ENCODE assay signal across 26 cellular contexts in the genomic region with DNA sequence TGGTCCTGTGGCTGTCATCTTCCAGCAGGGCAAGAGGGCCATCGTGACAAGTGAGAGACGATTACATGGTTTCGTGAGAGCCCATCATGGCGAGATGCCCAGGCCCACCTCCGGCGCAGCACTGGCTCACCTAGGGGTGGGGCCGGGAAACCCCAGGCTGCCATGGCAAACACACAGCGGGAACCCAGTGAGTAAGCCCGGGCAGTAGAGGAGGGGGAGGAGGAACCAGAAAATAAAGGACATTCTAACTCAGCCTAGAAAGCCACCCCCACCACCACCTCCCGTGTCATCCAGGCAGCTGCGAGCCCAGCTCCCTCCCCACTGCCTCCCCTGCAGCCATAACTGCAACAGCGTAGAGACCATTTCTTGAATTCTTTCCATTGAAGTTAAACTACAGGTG. TPM values are rescaled to one million over a fixed set of nuclear protein-coding genes. Genes with fewer than 3 reads are reported as not detected.
DNase-seq lines count a peak whose midpoint lies in the region; ATAC-seq, FAIRE-seq and TF ChIP-seq lines count a peak whose summit lies in the region.
"Had no signal": no experiment of that assay in that cellular context is flagged by ENCODE, and none has a peak within 500 bp of the region (broad histone marks: within the 10 kb centered on the region; RNA-seq: fewer than 3 reads in every experiment).

No MANE protein-coding gene starts in this region.

- H3K4ac ChIP-seq in neuronal stem cell (ENCODE audit: low read length): no peak overlapping the region

- no peak overlapping the region for H4K8ac ChIP-seq in neuronal stem cell (ENCODE audit: low read depth, low read length)

- peak overlapping the region; percentile 44 for H3K18ac ChIP-seq in neuronal stem cell (ENCODE audit: low read length)

- no peak overlapping the region for H2BK5ac ChIP-seq in neuronal stem cell (ENCODE audit: low read length)

- CTCF ChIA-PET in HEK293T (lab: Yijun Ruan, JAX): no interaction called here

- TF ChIP-seq CTCF in hepatocyte (IDR thresholded peaks at IDR 0.05; ENCODE audit: poor library complexity) (no peak), mucosa of descending colon (IDR thresholded peaks at IDR 0.05) (no peak)

- no peak for ATAC-seq in mucosa of descending colon
- ATAC-seq: gastrocnemius medialis; natural killer cell treated with Interleukin-12 subunit alpha and Interleukin-12 subunit beta and Interleukin-15 and Interleukin-18, amount 100 ng/mL, for 72 hours had no signal

- H3K14ac ChIP-seq in neuronal stem cell (ENCODE audit: low read length): no peak overlapping the region

- no peak overlapping the region for H2BK12ac ChIP-seq in neuronal stem cell (ENCODE audit: low read length)

- no peaks in the 10 kb centered on the region for H3K9me2 ChIP-seq in hepatocyte (replicated peaks; ENCODE audit: insufficient read depth)

- H3K4me1 ChIP-seq in neuronal stem cell (ENCODE audit: control insufficient read depth in 2 of 2, insufficient read depth in 1 of 2, low read depth in 1 of 2, low read length in 2 of 2): peaks cover 8 to 11% of the 10 kb centered on the region in 2 donors
- peaks cover 33% of the 10 kb centered on the region for H3K4me1 ChIP-seq in hepatocyte (ENCODE audit: insufficient read depth)
- H3K4me1 ChIP-seq in mucosa of descending colon (ENCODE audit: low read depth): peaks cover 7% of the 10 kb centered on the region
- H3K4me1 ChIP-seq: uterus had no signal

- intact Hi-C loops in mucosa of descending colon (cut with DNase I, micrococcal nuclease): no loop called here

- H3K9ac ChIP-seq in neuronal stem cell (ENCODE audit: low read depth, low read length, poor library complexity): no peak overlapping the region

- peak overlapping the region; percentile 29 for H3K23ac ChIP-seq in neuronal stem cell (ENCODE audit: low read depth, low read length, poor library complexity)

- no peaks in the 10 kb centered on the region for H3K27me3 ChIP-seq in neuronal stem cell (ENCODE audit: control insufficient read depth in 3 of 3, insufficient read depth in 3 of 3, low read depth in 1 of 3, low read length in 3 of 3)
- H3K27me3 ChIP-seq in hepatocyte: no peaks in the 10 kb centered on the region
- H3K27me3 ChIP-seq: gastrocnemius medialis, suprapubic skin, uterus had no signal

- H4K20me1 ChIP-seq in hepatocyte (ENCODE audit: insufficient read depth, poor library complexity, severe bottlenecking): no peaks in the 10 kb centered on the region

- H3K4me2 ChIP-seq in neuronal stem cell (ENCODE audit: insufficient read depth, low read length, poor library complexity, severe bottlenecking) (no peak overlapping the region), hepatocyte (no peak overlapping the region)

- H3K9me3 ChIP-seq in neuronal stem cell (replicated peaks in 1 of 2; ENCODE audit: control insufficient read depth in 2 of 2, insufficient read depth in 1 of 2, low read depth in 1 of 2, low read length in 2 of 2) (peaks cover 0 to 12% of the 10 kb centered on the region in 2 donors), hepatocyte (ENCODE audit: low read depth) (no peaks in the 10 kb centered on the region), mucosa of descending colon (no peaks in the 10 kb centered on the region)
- H3K9me3 ChIP-seq: gastrocnemius medialis, suprapubic skin, uterus had no signal

- no peak overlapping the region for H2BK120ac ChIP-seq in neuronal stem cell (ENCODE audit: low read depth, low read length)

- H3K79me2 ChIP-seq in hepatocyte: no peaks in the 10 kb centered on the region

- H2AK5ac ChIP-seq in neuronal stem cell (ENCODE audit: low read depth, low read length): no peak overlapping the region

- H3K36me3 ChIP-seq in neuronal stem cell (replicated peaks in 1 of 2; ENCODE audit: control insufficient read depth in 2 of 2, insufficient read depth in 2 of 2, low read length in 2 of 2) (peaks cover 0 to 4% of the 10 kb centered on the region in 2 donors), hepatocyte (replicated peaks; ENCODE audit: insufficient read depth, low read depth) (no peaks in the 10 kb centered on the region), mucosa of descending colon (ENCODE audit: low read depth) (no peaks in the 10 kb centered on the region)
- H3K36me3 ChIP-seq: suprapubic skin, uterus, WERI-Rb-1 had no signal

- no peaks in the 10 kb centered on the region for H3K79me1 ChIP-seq in neuronal stem cell (ENCODE audit: low read depth, low read length)

- no peak for FAIRE-seq in frontal cortex (lab: Jason Lieb, UNC)

- H2BK15ac ChIP-seq in neuronal stem cell (ENCODE audit: low read length): no peak overlapping the region

- H3K4me3 ChIP-seq in neuronal stem cell (ENCODE audit: low read length in 2 of 2) (no peak overlapping the region), hepatocyte (no peak overlapping the region), mucosa of descending colon (no peak overlapping the region)
- H3K4me3 ChIP-seq: gastrocnemius medialis, SK-N-MC, suprapubic skin, uterus had no signal

- no peak overlapping the region for H4K91ac ChIP-seq in neuronal stem cell (ENCODE audit: low read depth, low read length, poor library complexity)

- WGBS in neuronal stem cell (ENCODE audit: extremely low coverage in 2 of 2, insufficient read length in 2 of 2, insufficient replicate concordance in 1 of 2), 2 donors: no CpG with 5 or more reads among the region's 12 CpGs
- WGBS in hepatocyte (ENCODE audit: low lambda C conversion rate, missing lambda C conversion rate): 86% methylated on average over 12 of the region's 12 CpGs

- POLR2A ChIA-PET in HEK293T (lab: Yijun Ruan, JAX): no interaction called here

- H2AFZ ChIP-seq in neuronal stem cell (ENCODE audit: low read length) (peak overlapping the region; percentile 46), hepatocyte (no peak overlapping the region)

- DNase-seq in Ammon's horn (ENCODE audit: low spot score) (peak; percentile 75), M059J (ENCODE audit: low read depth) (peak; percentile 52), frontal cortex (ENCODE audit: low spot score in 2 of 2) (peak; percentile 51), neuronal stem cell (ENCODE audit: low spot score) (no peak), hepatocyte (ENCODE audit: low spot score) (no peak), NK-92 (lab: John Stamatoyannopoulos, UW; ENCODE audit: unreplicated experiment) (no peak), HEK293T (ENCODE audit: extremely low spot score) (no peak), mucosa of descending colon (no peak)
- DNase-seq: activated CD4-positive, alpha-beta T cell treated with anti-CD3 and anti-CD28 coated beads, Interleukin-2, amount 10 ng/mL, durations not matched to agents 7 days and 5 days; activated naive CD8-positive, alpha-beta T cell treated with anti-CD3 and anti-CD28 coated beads for 36 hours; CD4-positive, CD25-positive, alpha-beta regulatory T cell; DMS153; effector memory CD4-positive, alpha-beta T cell; gastrocnemius medialis; GDM1; Kasumi-1; kidney glomerular epithelial cell; NCI-H1105; NCI-H2081 treated with DMSO at 0.1 percent for 48 hours; NCI-H510A; uterus; WERI-Rb-1 had no signal

- no peak overlapping the region for H3K27ac ChIP-seq in neuronal stem cell (replicated peaks; ENCODE audit: low read length)
- H3K27ac ChIP-seq in hepatocyte: no peak overlapping the region
- H3K27ac ChIP-seq: gastrocnemius medialis, RWPE1, SK-N-MC, suprapubic skin, uterus, WERI-Rb-1 had no signal

TF ChIP-seq in HEK293T, 16 proteins besides CTCF, POLR2A, EP300 and RAD21:
- TF ChIP-seq PKNOX1 (IDR thresholded peaks at IDR 0.05) (no peak), ELF4 (IDR thresholded peaks at IDR 0.05) (no peak), FOXA1 (IDR thresholded peaks at IDR 0.05) (no peak), CTBP1 (IDR thresholded peaks at IDR 0.05; ENCODE audit: borderline replicate concordance) (no peak), ARNT (IDR thresholded peaks at IDR 0.05) (no peak), LEF1 (IDR thresholded peaks at IDR 0.05; ENCODE audit: borderline replicate concordance) (no peak), BHLHE40 (IDR thresholded peaks at IDR 0.05; ENCODE audit: borderline replicate concordance) (no peak), ZNF384 (IDR thresholded peaks at IDR 0.05) (no peak), SP1 (IDR thresholded peaks at IDR 0.05) (no peak), HDGF (IDR thresholded peaks at IDR 0.05; ENCODE audit: borderline replicate concordance) (no peak), NFRKB (IDR thresholded peaks at IDR 0.05) (no peak), FOXK2 (IDR thresholded peaks at IDR 0.05) (no peak), TARDBP (IDR thresholded peaks at IDR 0.05) (no peak), SUZ12 (IDR thresholded peaks at IDR 0.05) (no peak)

RNA-seq across cellular contexts. Expression of gene PCSK6, which starts 52.3 kb away (rescaled TPM):
- total RNA-seq in M059J (2014; rRNA removed; shearing (Covaris generic)): not detected in 2 replicates
- total RNA-seq in frontal cortex (18.3 TPM), hepatocyte (40.5 and 52.5 TPM in 2 replicates), mucosa of descending colon (10 to 100 TPM; 21.3 to 58.4 (median 30.3) TPM)
- 2.0 TPM for polyA plus RNA-seq in neuronal stem cell (2013, experiment 1 of 2)
- polyA plus RNA-seq in neuronal stem cell (2013, experiment 2 of 2): 1.8 TPM
- 31.7 and 36.0 TPM in 2 replicates for polyA plus RNA-seq in hepatocyte

Comparison
In these comparisons a context has a peak if more than half of its experiments do, and no peak if none do; other contexts are left out.
1. DNase-seq: peak in Ammon's horn (single experiment), M059J (single experiment) and frontal cortex (2 of 2); none in neuronal stem cell (single experiment), hepatocyte (single experiment), NK-92 (single experiment), HEK293T (single experiment) and mucosa of descending colon (0 of 3).
2. RNA of gene PCSK6, which starts 52.3 kb away (total RNA-seq): 40.5 to 52.5 TPM in hepatocyte, 21.3 to 58.4 TPM in mucosa of descending colon and 18.3 TPM in frontal cortex (single experiment); not detected in M059J; every median in the first group is over 10 times any median in the second.